8 cellular contexts compared by ENCODE assay signal in the genomic region with DNA sequence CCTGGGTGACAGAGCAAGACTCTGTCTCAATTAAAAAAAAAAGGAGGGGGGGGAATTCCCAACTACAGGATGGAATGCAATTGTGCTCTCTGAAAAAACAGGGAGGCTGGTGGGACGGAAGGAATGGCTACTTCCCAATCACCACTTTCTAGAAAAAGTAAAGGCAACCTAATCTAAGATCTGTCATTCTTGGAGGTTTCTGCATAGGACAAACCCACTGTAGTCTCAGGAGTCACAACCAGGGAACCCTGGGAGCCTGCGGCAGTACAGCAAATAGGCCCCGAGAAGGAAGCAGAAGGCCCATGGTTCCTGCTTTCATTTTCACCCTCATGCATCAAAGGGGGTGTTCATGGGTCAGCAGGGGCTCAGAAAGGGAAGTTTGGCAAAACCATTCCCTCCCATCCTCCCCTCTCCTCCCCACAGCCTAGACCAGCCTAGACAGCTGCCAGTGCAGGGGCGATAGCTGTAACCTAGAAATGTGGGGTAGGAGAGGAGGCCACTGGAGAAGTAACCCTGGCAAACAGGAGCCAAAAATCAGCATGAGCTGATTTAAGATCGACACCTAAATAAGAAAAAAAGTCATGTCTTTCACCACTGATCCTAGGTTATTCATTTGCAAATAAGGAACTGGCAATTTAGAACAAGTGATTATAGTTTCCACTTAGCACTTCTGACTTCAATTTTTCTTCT. TPM values are rescaled to one million over a fixed set of nuclear protein-coding genes. Genes with fewer than 3 reads are reported as not detected.
DNase-seq lines count a peak whose midpoint lies in the region; ATAC-seq and TF ChIP-seq lines count a peak whose summit lies in the region.

No MANE protein-coding gene starts in this region.

- WGBS in HUES64: 65% methylated on average over 4 of the region's 5 CpGs

- H3K4me1 Mint-ChIP-seq in CD8-positive, alpha-beta memory T cell: peaks cover 20 to 53% (median 24%) of the 10 kb centered on the region in 3 donors
- peaks cover 31% of the 10 kb centered on the region for H3K4me1 Mint-ChIP-seq in stimulated activated memory B cell treated with anti-CD40 and anti-IgM and Interleukin-4, amounts not matched to agents 10 μg/mL and 1 μg/mL and 100 μg/mL, for 72 hours
- H3K4me1 Mint-ChIP-seq in endothelial cell (ENCODE audit: unreplicated experiment): no peaks in the 10 kb centered on the region

- TF ChIP-seq CTCF in endothelial cell (IDR thresholded peaks at IDR 0.05; ENCODE audit: unreplicated experiment): no peak

- H3K4me1 ChIP-seq in CD8-positive, alpha-beta memory T cell (ENCODE audit: insufficient read depth, low read length): peaks cover 86% of the 10 kb centered on the region
- peaks cover 9% of the 10 kb centered on the region for H3K4me1 ChIP-seq in HUES64 (ENCODE audit: insufficient read depth, low read length)

- peak; percentile 35 for ATAC-seq in GM19468 (IDR thresholded peaks at IDR 0.05; ENCODE audit: extremely low read depth, unreplicated experiment)
- ATAC-seq in stimulated activated memory B cell treated with anti-CD40 and anti-IgM and Interleukin-4, amounts not matched to agents 10 μg/mL and 1 μg/mL and 100 μg/mL, for 72 hours: peak; percentile 84

- DNase-seq in CD8-positive, alpha-beta memory T cell: peak in 1 of 5 donors; percentile 41
- peak in 21 of 61 donors; percentile 1 to 28 (median 8) for DNase-seq in caudate nucleus (lab: John Stamatoyannopoulos, UW)
- no peak for DNase-seq in endothelial cell (ENCODE audit: low spot score)
- no peak for DNase-seq in HUDEP-2 (lab: John Stamatoyannopoulos, UW; ENCODE audit: unreplicated experiment in 76 of 76)
- no peak for DNase-seq in stimulated activated CD4-positive, alpha-beta T cell treated with anti-CD3 and anti-CD28 coated beads, Interleukin-2, amount 100 ng/mL, for 48 hours

- CTCF ChIA-PET in CD8-positive, alpha-beta memory T cell (lab: Charles Lee): interaction anchor here (0.9 to 1.8 kb wide), 4 partner anchors 10 to 93 kb away, joined by 3 to 5 read pairs (median 4); no protein-coding TSS in a partner anchor

- H3K27me3 Mint-ChIP-seq in CD8-positive, alpha-beta memory T cell: no peaks in the 10 kb centered on the region
- no peaks in the 10 kb centered on the region for H3K27me3 Mint-ChIP-seq in stimulated activated memory B cell treated with anti-CD40 and anti-IgM and Interleukin-4, amounts not matched to agents 10 μg/mL and 1 μg/mL and 100 μg/mL, for 72 hours
- no peaks in the 10 kb centered on the region for H3K27me3 Mint-ChIP-seq in endothelial cell (ENCODE audit: unreplicated experiment)

- peak overlapping the region; percentile 21 to 75 (median 61) for H3K4me3 Mint-ChIP-seq in CD8-positive, alpha-beta memory T cell
- peak overlapping the region; percentile 13 for H3K4me3 Mint-ChIP-seq in stimulated activated memory B cell treated with anti-CD40 and anti-IgM and Interleukin-4, amounts not matched to agents 10 μg/mL and 1 μg/mL and 100 μg/mL, for 72 hours
- H3K4me3 Mint-ChIP-seq in endothelial cell (ENCODE audit: unreplicated experiment): no peak overlapping the region

- H3K27ac Mint-ChIP-seq in CD8-positive, alpha-beta memory T cell: peak overlapping the region; percentile 76 to 92 (median 88)
- H3K27ac Mint-ChIP-seq in stimulated activated memory B cell treated with anti-CD40 and anti-IgM and Interleukin-4, amounts not matched to agents 10 μg/mL and 1 μg/mL and 100 μg/mL, for 72 hours: no peak overlapping the region
- H3K27ac Mint-ChIP-seq in endothelial cell (ENCODE audit: unreplicated experiment): no peak overlapping the region

- H3K9me3 Mint-ChIP-seq in CD8-positive, alpha-beta memory T cell: peaks cover 4 to 13% (median 11%) of the 10 kb centered on the region in 5 donors
- H3K9me3 Mint-ChIP-seq in stimulated activated memory B cell treated with anti-CD40 and anti-IgM and Interleukin-4, amounts not matched to agents 10 μg/mL and 1 μg/mL and 100 μg/mL, for 72 hours: peaks cover 12% of the 10 kb centered on the region
- H3K9me3 Mint-ChIP-seq in endothelial cell (ENCODE audit: unreplicated experiment): no peaks in the 10 kb centered on the region

- no peak overlapping the region for H3K9ac ChIP-seq in HUES64 (ENCODE audit: low read depth, low read length)

- no peaks in the 10 kb centered on the region for H3K27me3 ChIP-seq in CD8-positive, alpha-beta memory T cell (ENCODE audit: insufficient read depth, low read length, poor library complexity, severe bottlenecking)
- H3K27me3 ChIP-seq in HUES64 (ENCODE audit: insufficient read depth, low read length): no peaks in the 10 kb centered on the region

- H3K36me3 ChIP-seq in CD8-positive, alpha-beta memory T cell (ENCODE audit: insufficient read depth, low read length): peaks cover 4% of the 10 kb centered on the region
- no peaks in the 10 kb centered on the region for H3K36me3 ChIP-seq in HUES64 (ENCODE audit: insufficient read depth, low read length)

- H3K9me3 ChIP-seq in CD8-positive, alpha-beta memory T cell (ENCODE audit: low read length): no peaks in the 10 kb centered on the region
- peaks cover 19% of the 10 kb centered on the region; the same call in 1 of the 2 replicates for H3K9me3 ChIP-seq in HUES64 (ENCODE audit: insufficient read depth, low read depth, low read length)

- H3K27ac ChIP-seq in CD8-positive, alpha-beta memory T cell (ENCODE audit: low read depth, low read length): no peak overlapping the region
- H3K27ac ChIP-seq in HUES64 (ENCODE audit: low read depth, low read length): peak overlapping the region; percentile 6; the same call in 1 of the 2 replicates
- peak overlapping the region; percentile 6 for H3K27ac ChIP-seq in caudate nucleus (ENCODE audit: low read depth, low read length)

- POLR2A ChIA-PET in CD8-positive, alpha-beta memory T cell (lab: Charles Lee): no interaction called here

- H3K36me3 Mint-ChIP-seq in CD8-positive, alpha-beta memory T cell: peaks cover 7 to 33% (median 19%) of the 10 kb centered on the region in 3 donors
- H3K36me3 Mint-ChIP-seq in stimulated activated memory B cell treated with anti-CD40 and anti-IgM and Interleukin-4, amounts not matched to agents 10 μg/mL and 1 μg/mL and 100 μg/mL, for 72 hours: peaks cover 21% of the 10 kb centered on the region
- peaks cover 7% of the 10 kb centered on the region for H3K36me3 Mint-ChIP-seq in endothelial cell (ENCODE audit: low read depth, unreplicated experiment)

- peak overlapping the region; percentile 35 for H3K4me3 ChIP-seq in CD8-positive, alpha-beta memory T cell (ENCODE audit: low read length)
- no peak overlapping the region for H3K4me3 ChIP-seq in HUES64 (ENCODE audit: low read length)

RNA-seq across cellular contexts. Expression of gene TRABD2A, which starts 48.0 kb away (rescaled TPM):
- total RNA-seq in CD8-positive, alpha-beta memory T cell: 10 to 100 TPM; 20.3 to 20.8 TPM
- 36.6 TPM for polyA plus RNA-seq in CD8-positive, alpha-beta memory T cell
- 2.4 TPM for polyA plus RNA-seq in HUES64 (2013, experiment 1 of 2)
- polyA plus RNA-seq in HUES64 (2013, experiment 2 of 2): 2.4 TPM
- 7.2 TPM for total RNA-seq in endothelial cell (ENCODE audit: unreplicated experiment)

Comparison
In these comparisons a context has a peak if more than half of its experiments do, and no peak if none do; other contexts are left out.
1. H3K27ac Mint-ChIP-seq: peak in CD8-positive, alpha-beta memory T cell (8 of 8); none in stimulated activated memory B cell treated with anti-CD40 and anti-IgM and Interleukin-4, amounts not matched to agents 10 μg/mL and 1 μg/mL and 100 μg/mL, for 72 hours (single experiment) and endothelial cell (single experiment).